8 cellular contexts compared by ENCODE assay signal in the genomic region with DNA sequence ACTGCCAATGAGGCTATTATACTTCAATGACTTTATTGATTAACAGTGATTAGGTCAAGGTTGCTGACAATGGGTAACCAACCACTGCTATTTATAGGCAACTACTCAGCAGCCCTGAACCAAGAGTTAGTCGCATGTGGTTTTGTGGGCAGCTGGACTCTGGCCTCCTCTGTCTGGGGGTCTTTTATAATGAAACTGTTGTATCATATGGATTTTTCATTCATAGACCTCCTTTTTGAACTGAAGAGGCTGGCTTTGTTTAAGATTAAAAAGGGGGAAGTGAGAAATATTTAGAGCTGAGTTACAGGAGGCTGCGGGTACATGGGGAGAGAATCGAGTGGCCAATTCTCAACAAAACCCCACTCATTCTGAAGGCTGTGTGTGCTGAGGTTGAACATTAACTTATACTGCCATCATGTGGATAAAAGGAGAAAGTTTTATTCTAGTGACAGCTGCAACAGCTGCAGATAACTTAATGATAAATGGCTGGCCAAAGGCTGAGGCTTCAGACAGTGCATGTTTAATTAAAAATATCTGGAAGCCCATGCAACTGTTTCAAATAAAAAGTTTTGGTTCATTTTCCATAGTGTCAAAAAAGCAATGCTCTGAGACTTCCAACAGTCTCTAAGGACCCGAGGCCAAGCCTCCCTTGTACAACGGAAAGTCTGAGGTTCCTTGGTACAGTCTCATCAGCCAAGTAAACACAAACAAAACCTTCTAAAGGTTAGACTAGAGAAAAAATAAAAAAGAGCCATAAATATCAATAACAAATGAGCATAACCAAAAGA.
A peak's percentile ranks its signal among the peaks of the same experiment; 100 is the strongest.
DNase-seq lines count a peak whose midpoint lies in the region; ATAC-seq and TF ChIP-seq lines count a peak whose summit lies in the region.

No MANE protein-coding gene starts in this region.

- no peak overlapping the region for H3K4me2 ChIP-seq in PC-9

- H3K27me3 ChIP-seq in PC-9 (ENCODE audit: insufficient read depth, low read depth) (peaks cover 4% of the 10 kb centered on the region), transverse colon (no peaks in the 10 kb centered on the region)

- H3K79me2 ChIP-seq in PC-9 (ENCODE audit: low read depth) = no peaks in the 10 kb centered on the region

- BruUV-seq in PC-9 (replicated peaks; lab: Mats Ljungman, UMichigan) = no TSS peak

- peak; percentile 28 for DNase-seq in GM10248 (ENCODE audit: extremely low spot score)
- DNase-seq in PC-9 = no peak
- DNase-seq in fibroblast of the conjunctiva (ENCODE audit: low read depth) = peak; percentile 49
- no peak for DNase-seq in transverse colon
- no peak for DNase-seq in NCI-H128 (lab: John Stamatoyannopoulos, UW; ENCODE audit: unreplicated experiment)
- DNase-seq in activated T-cell treated with anti-CD3 and anti-CD28 coated beads, Interleukin-2, amount 50 U/mL, for 1 hour = no peak

- H3K4me1 ChIP-seq in PC-9 (replicated peaks; ENCODE audit: insufficient read depth) (no peaks in the 10 kb centered on the region), transverse colon (no peaks in the 10 kb centered on the region)

- H3K9me3 ChIP-seq in PC-9 (ENCODE audit: insufficient read depth, low read depth) (no peaks in the 10 kb centered on the region), transverse colon (no peaks in the 10 kb centered on the region)

- H3K4me3 ChIP-seq in PC-9 = no peak overlapping the region
- no peak overlapping the region for H3K4me3 ChIP-seq in transverse colon

- H3K27ac ChIP-seq in PC-9 (no peak overlapping the region), transverse colon (no peak overlapping the region)

- H3F3A ChIP-seq in PC-9 (ENCODE audit: insufficient read depth, low read depth) = no peaks in the 10 kb centered on the region

- H2AFZ ChIP-seq in PC-9 = no peak overlapping the region

- CTCF ChIA-PET in GM10248 (lab: Yijun Ruan, JAX) (interaction anchor here (1.0 to 3.4 kb wide), 10 partner anchors 9 to 1638 kb away, joined by 3 to 20 read pairs (median 4); a partner anchor contains a TSS), PC-9 (lab: Charles Lee) (interaction anchor here (0.6 to 1.1 kb wide), 3 partner anchors 74 to 1032 kb away, joined by 3 to 4 read pairs (median 3); no protein-coding TSS in a partner anchor)

- WGBS in transverse colon (ENCODE audit: low coverage in 1 of 2), 2 donors = 18 to 24% methylated on average over 4 to 5 of the region's 5 CpGs

- no peak for TF ChIP-seq POLR2A in transverse colon (IDR thresholded peaks at IDR 0.05)

- peak; percentile 89 for ATAC-seq in GM21390 (IDR thresholded peaks at IDR 0.05; ENCODE audit: unreplicated experiment)
- ATAC-seq in HG03469 (IDR thresholded peaks at IDR 0.05; ENCODE audit: unreplicated experiment) = peak; percentile 91

- TF ChIP-seq EP300 in transverse colon (IDR thresholded peaks at IDR 0.05; ENCODE audit: low read depth) = no peak

- POLR2A ChIA-PET in GM10248 (lab: Yijun Ruan, JAX) (no interaction called here), PC-9 (lab: Charles Lee; ENCODE audit: unreplicated experiment) (interaction anchor here (0.6 kb wide), 1 partner anchor 858 kb away, joined by 6 read pairs; no protein-coding TSS in a partner anchor)

- intact Hi-C loops in PC-9 (cut with micrococcal nuclease; ENCODE audit: unreplicated experiment) (loop anchor here (1.0 to 10.0 kb wide), 4 partner anchors 497 to 1635 kb away; a partner anchor contains a TSS), transverse colon (cut with DNase I; ENCODE audit: low total_unique reads) (no loop called here)

- H4K20me1 ChIP-seq in PC-9 (ENCODE audit: insufficient read depth) = no peaks in the 10 kb centered on the region; the same call in 1 of the 2 replicates

- no peaks in the 10 kb centered on the region for H3K36me3 ChIP-seq in PC-9 (ENCODE audit: low read depth)
- no peaks in the 10 kb centered on the region for H3K36me3 ChIP-seq in transverse colon

- TF ChIP-seq CTCF in GM10248 (IDR thresholded peaks at IDR 0.05; ENCODE audit: control extremely low read depth, extremely low read depth, low read depth, missing control alignments) = peak; percentile 50
- peak; percentile 74 for TF ChIP-seq CTCF in PC-9 (conservative IDR thresholded peaks at IDR 0.05)
- TF ChIP-seq CTCF in transverse colon (IDR thresholded peaks at IDR 0.05) = peak in 4 of 5 experiments; percentile 19 to 38 (median 30)

- no peaks in the 10 kb centered on the region for H3K9me2 ChIP-seq in PC-9 (ENCODE audit: insufficient read depth)

- in situ Hi-C loops in transverse colon (cut with MboI; ENCODE audit: low pct_ligation_motif_present in 1 of 4, low pct_unique_long_range_greater_than_20kb in 1 of 4, low sequenced_read_pairs in 3 of 4) = loop anchor here (10.0 to 25.0 kb wide), 2 partner anchors 1639 to 1647 kb away; no protein-coding TSS in a partner anchor

Comparison
In these comparisons a context has a peak if more than half of its experiments do, and no peak if none do; other contexts are left out.
1. DNase-seq: peak in GM10248 (single experiment) and fibroblast of the conjunctiva (single experiment); none in PC-9 (0 of 2), transverse colon (single experiment), NCI-H128 (single experiment) and activated T-cell treated with anti-CD3 and anti-CD28 coated beads, Interleukin-2, amount 50 U/mL, for 1 hour (single experiment).
2. Peak in every context shown above with its lines, with median percentiles within 50 percentile points of each other: CTCF ChIP-seq.